Comparison of ENCODE assay signal across 8 cellular contexts in the genomic region with DNA sequence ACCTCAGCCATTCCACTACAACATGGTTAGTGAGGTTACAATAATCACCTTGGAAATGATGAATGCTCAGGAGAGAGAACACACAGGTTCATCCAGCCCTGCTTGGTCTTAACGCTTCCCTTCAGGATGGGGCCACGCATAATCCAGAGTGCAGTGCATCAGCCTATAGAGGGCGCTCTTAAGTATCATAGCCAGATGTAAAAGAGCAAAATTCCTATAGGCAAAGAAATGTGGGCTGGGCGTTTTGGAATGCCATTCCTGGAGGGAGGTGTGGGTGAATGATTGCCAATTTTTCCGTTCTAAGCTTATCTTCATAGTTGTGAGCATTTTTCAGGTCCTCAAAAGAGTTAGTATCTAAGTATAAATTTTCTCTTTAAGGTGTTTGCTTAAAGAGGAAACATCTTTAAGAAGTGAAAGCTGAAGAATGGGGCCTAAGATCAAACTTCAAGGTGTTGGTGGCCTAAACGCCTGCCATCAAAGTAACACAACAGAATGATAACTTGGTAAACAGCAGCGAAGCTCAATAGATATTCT. TPM values are rescaled to one million over a fixed set of nuclear protein-coding genes. Genes with fewer than 3 reads are reported as not detected.
DNase-seq lines count a peak whose midpoint lies in the region; ATAC-seq and TF ChIP-seq lines count a peak whose summit lies in the region.

No MANE protein-coding gene starts in this region.

- no peaks in the 10 kb centered on the region for H3F3A ChIP-seq in Loucy (ENCODE audit: low read depth)

- H3K27me3 ChIP-seq in Loucy (ENCODE audit: insufficient read depth, low read length, poor library complexity, severe bottlenecking) (no peaks in the 10 kb centered on the region), mesendoderm (ENCODE audit: insufficient read depth, low read length, poor library complexity) (no peaks in the 10 kb centered on the region), uterus (no peaks in the 10 kb centered on the region)

- no peak overlapping the region for H3K56ac ChIP-seq in mesendoderm (ENCODE audit: low read length)

- no peak overlapping the region for H2AK5ac ChIP-seq in mesendoderm (ENCODE audit: low read length)

- intact Hi-C loops in uterus (cut with DNase I; ENCODE audit: low total_unique reads) = no loop called here

- H3K4me1 ChIP-seq in Loucy (ENCODE audit: insufficient read depth, low read length, poor library complexity, severe bottlenecking) = peaks cover 38% of the 10 kb centered on the region
- H3K4me1 ChIP-seq in mesendoderm (ENCODE audit: control insufficient read depth, low read depth, low read length) = peaks cover 3% of the 10 kb centered on the region
- peaks cover 2 to 22% of the 10 kb centered on the region in 2 donors for H3K4me1 ChIP-seq in uterus

- H3K36me3 ChIP-seq in Loucy (ENCODE audit: insufficient read depth, low read length) (peaks cover 2% of the 10 kb centered on the region; the same call in 1 of the 2 replicates), mesendoderm (ENCODE audit: control insufficient read depth, insufficient read depth, low read length) (no peaks in the 10 kb centered on the region), uterus (no peaks in the 10 kb centered on the region)

- H3K4me1 Mint-ChIP-seq in activated naive CD8-positive, alpha-beta T cell treated with anti-CD3 and anti-CD28 coated beads, Interleukin-2, amount 10 ng/mL, durations not matched to agents 7 days and 5 days = peaks cover 75% of the 10 kb centered on the region

- POLR2A ChIA-PET in activated naive CD8-positive, alpha-beta T cell treated with anti-CD3 and anti-CD28 coated beads, Interleukin-2, amount 10 ng/mL, durations not matched to agents 7 days and 5 days (lab: Charles Lee) = interaction anchor here (0.6 to 8.0 kb wide), 11 partner anchors 9 to 204 kb away, joined by 3 to 184 read pairs (median 19); no protein-coding TSS in a partner anchor

- H2AFZ ChIP-seq in Loucy (ENCODE audit: low read length) = no peak overlapping the region

- H3K9ac ChIP-seq in Loucy (ENCODE audit: low read depth, low read length, poor library complexity, severe bottlenecking) = no peak overlapping the region
- no peak overlapping the region for H3K9ac ChIP-seq in mesendoderm (ENCODE audit: low read length)

- H2BK15ac ChIP-seq in mesendoderm (replicated peaks; ENCODE audit: low read depth) = no peak overlapping the region

- TF ChIP-seq CTCF in Loucy (conservative IDR thresholded peaks at IDR 0.05; ENCODE audit: low read length) (peak; percentile 96), uterus (IDR thresholded peaks at IDR 0.05) (peak in 1 of 4 experiments; percentile 4)

- H3K79me2 ChIP-seq in Loucy (ENCODE audit: insufficient read depth, low read length) (peaks cover 52% of the 10 kb centered on the region; the same call in 1 of the 2 replicates), mesendoderm (ENCODE audit: control insufficient read depth, insufficient read depth, low read length) (no peaks in the 10 kb centered on the region)

- ATAC-seq in activated naive CD8-positive, alpha-beta T cell treated with anti-CD3 and anti-CD28 coated beads, Interleukin-2, amount 10 ng/mL, durations not matched to agents 7 days and 5 days (ENCODE audit: low read depth) = peak; percentile 15
- ATAC-seq in GM21360 (IDR thresholded peaks at IDR 0.05; ENCODE audit: unreplicated experiment) = no peak

- H3K18ac ChIP-seq in mesendoderm (ENCODE audit: low read length) = no peak overlapping the region

- peaks cover 26% of the 10 kb centered on the region for H3K36me3 Mint-ChIP-seq in activated naive CD8-positive, alpha-beta T cell treated with anti-CD3 and anti-CD28 coated beads, Interleukin-2, amount 10 ng/mL, durations not matched to agents 7 days and 5 days

- H3K27ac ChIP-seq in mesendoderm (ENCODE audit: low read depth, low read length) (no peak overlapping the region), uterus (no peak overlapping the region)

- no peak overlapping the region for H3K4me2 ChIP-seq in Loucy (ENCODE audit: low read depth, low read length, poor library complexity, severe bottlenecking)
- no peak overlapping the region for H3K4me2 ChIP-seq in mesendoderm (ENCODE audit: low read length)

- H3K4me3 Mint-ChIP-seq in activated naive CD8-positive, alpha-beta T cell treated with anti-CD3 and anti-CD28 coated beads, Interleukin-2, amount 10 ng/mL, durations not matched to agents 7 days and 5 days = peak overlapping the region; percentile 99

- no peak overlapping the region for H4K8ac ChIP-seq in mesendoderm (ENCODE audit: low read depth, low read length)

- DNase-seq in NCI-H748 (lab: John Stamatoyannopoulos, UW; ENCODE audit: unreplicated experiment) = peak; percentile 64
- no peak for DNase-seq in NCI-H748 treated with DMSO at 0.1 percent for 48 hours (lab: John Stamatoyannopoulos, UW)
- peak; percentile 48 for DNase-seq in activated naive CD8-positive, alpha-beta T cell treated with anti-CD3 and anti-CD28 coated beads, Interleukin-2, amount 10 ng/mL, durations not matched to agents 7 days and 5 days
- peak; percentile 88 for DNase-seq in mesendoderm
- no peak for DNase-seq in NCI-H446 (lab: John Stamatoyannopoulos, UW)
- DNase-seq in uterus = no peak

- no peaks in the 10 kb centered on the region for H3K79me1 ChIP-seq in mesendoderm (ENCODE audit: low read length)

- TF ChIP-seq POLR2A in uterus (IDR thresholded peaks at IDR 0.05) = no peak

- peak overlapping the region; percentile 94 for H3K27ac Mint-ChIP-seq in activated naive CD8-positive, alpha-beta T cell treated with anti-CD3 and anti-CD28 coated beads, Interleukin-2, amount 10 ng/mL, durations not matched to agents 7 days and 5 days

- no peak overlapping the region for H2BK5ac ChIP-seq in mesendoderm (ENCODE audit: low read length)

- no peaks in the 10 kb centered on the region for H3K9me2 ChIP-seq in Loucy (replicated peaks; ENCODE audit: low read depth, low read length)

- no peak overlapping the region for H3K23ac ChIP-seq in mesendoderm (ENCODE audit: low read length)

- H4K20me1 ChIP-seq in Loucy (ENCODE audit: insufficient read depth, low read length, poor library complexity, severe bottlenecking) = peaks cover 16% of the 10 kb centered on the region

- no peaks in the 10 kb centered on the region for H3K9me3 Mint-ChIP-seq in activated naive CD8-positive, alpha-beta T cell treated with anti-CD3 and anti-CD28 coated beads, Interleukin-2, amount 10 ng/mL, durations not matched to agents 7 days and 5 days

- no peak overlapping the region for H3K4ac ChIP-seq in mesendoderm (ENCODE audit: low read depth, low read length)

- H2BK120ac ChIP-seq in mesendoderm (ENCODE audit: low read depth, low read length) = no peak overlapping the region

- no peak overlapping the region for H4K5ac ChIP-seq in mesendoderm (ENCODE audit: low read length)

- no CpG with 5 or more reads among the region's 7 CpGs for WGBS in mesendoderm (ENCODE audit: extremely low coverage, insufficient coverage, low lambda C conversion rate)

- H3K4me3 ChIP-seq in Loucy (ENCODE audit: low read length, poor library complexity, severe bottlenecking) = no peak overlapping the region
- H3K4me3 ChIP-seq in mesendoderm (ENCODE audit: low read length) = no peak overlapping the region
- H3K4me3 ChIP-seq in uterus = no peak overlapping the region

- H3K27me3 Mint-ChIP-seq in activated naive CD8-positive, alpha-beta T cell treated with anti-CD3 and anti-CD28 coated beads, Interleukin-2, amount 10 ng/mL, durations not matched to agents 7 days and 5 days = no peaks in the 10 kb centered on the region

- H3K9me3 ChIP-seq in Loucy (ENCODE audit: insufficient read depth, low read depth, low read length) = no peaks in the 10 kb centered on the region
- no peaks in the 10 kb centered on the region for H3K9me3 ChIP-seq in uterus

RNA-seq across cellular contexts. Expression of a gene that starts 1.8 kb away (rescaled TPM):
- 100 to 1,000 TPM; 181 to 195 TPM for total RNA-seq in activated naive CD8-positive, alpha-beta T cell treated with anti-CD3 and anti-CD28 coated beads, Interleukin-2, amount 10 ng/mL, durations not matched to agents 7 days and 5 days
- polyA plus RNA-seq in mesendoderm (2013, experiment 1 of 2) = 2.4 TPM
- polyA plus RNA-seq in mesendoderm (2013, experiment 2 of 2) = 2.5 TPM
- total RNA-seq in uterus = 100 to 1,000 TPM in 2 of 4 donors, 10 to 100 TPM in 2; 29.0 to 106 (median 80.4) TPM

Comparison
In these comparisons a context has a peak if more than half of its experiments do, and no peak if none do; other contexts are left out.
1. DNase-seq: peak in NCI-H748 (single experiment), activated naive CD8-positive, alpha-beta T cell treated with anti-CD3 and anti-CD28 coated beads, Interleukin-2, amount 10 ng/mL, durations not matched to agents 7 days and 5 days (single experiment) and mesendoderm (single experiment); none in NCI-H748 treated with DMSO at 0.1 percent for 48 hours (single experiment), NCI-H446 (0 of 2) and uterus (0 of 2).